Comparison of ENCODE assay signal across 2 cellular contexts in genomic region chr9:33081128-33081851, GRCh38.
TF ChIP-seq lines count a peak whose summit lies in the region.

No MANE protein-coding gene starts in this region.

TF ChIP-seq in HCT116, 20 proteins besides CTCF, POLR2A, EP300 and RAD21:
- TF ChIP-seq MAX (IDR thresholded peaks at IDR 0.05) (peak; percentile 39), EGR1 (IDR thresholded peaks at IDR 0.05; ENCODE audit: low read depth) (no peak), JUND (IDR thresholded peaks at IDR 0.05) (no peak), ATF3 (IDR thresholded peaks at IDR 0.05) (no peak), YY1 (IDR thresholded peaks at IDR 0.05; ENCODE audit: extremely low read depth, insufficient replicate concordance, low read depth, low read length) (peak; percentile 9), REST (IDR thresholded peaks at IDR 0.05; ENCODE audit: low read depth) (no peak), CBX3 (IDR thresholded peaks at IDR 0.05; ENCODE audit: low read depth) (peak; percentile 45; the same call in 1 of the 2 replicates), ZNF274 (IDR thresholded peaks at IDR 0.05; ENCODE audit: low read depth, low read length) (no peak)

TF ChIP-seq in GM12878, 131 proteins besides CTCF, POLR2A, EP300 and RAD21:
- peak; percentile 65; the same call in 1 of the 2 replicates for TF ChIP-seq SMARCA5 (IDR thresholded peaks at IDR 0.05)
- 0 out of 2 replicates have a peak, but pooled peaks have one; percentile 15 for TF ChIP-seq MXI1 (IDR thresholded peaks at IDR 0.05; ENCODE audit: low read depth, low read length)
- TF ChIP-seq, protein P1, sequence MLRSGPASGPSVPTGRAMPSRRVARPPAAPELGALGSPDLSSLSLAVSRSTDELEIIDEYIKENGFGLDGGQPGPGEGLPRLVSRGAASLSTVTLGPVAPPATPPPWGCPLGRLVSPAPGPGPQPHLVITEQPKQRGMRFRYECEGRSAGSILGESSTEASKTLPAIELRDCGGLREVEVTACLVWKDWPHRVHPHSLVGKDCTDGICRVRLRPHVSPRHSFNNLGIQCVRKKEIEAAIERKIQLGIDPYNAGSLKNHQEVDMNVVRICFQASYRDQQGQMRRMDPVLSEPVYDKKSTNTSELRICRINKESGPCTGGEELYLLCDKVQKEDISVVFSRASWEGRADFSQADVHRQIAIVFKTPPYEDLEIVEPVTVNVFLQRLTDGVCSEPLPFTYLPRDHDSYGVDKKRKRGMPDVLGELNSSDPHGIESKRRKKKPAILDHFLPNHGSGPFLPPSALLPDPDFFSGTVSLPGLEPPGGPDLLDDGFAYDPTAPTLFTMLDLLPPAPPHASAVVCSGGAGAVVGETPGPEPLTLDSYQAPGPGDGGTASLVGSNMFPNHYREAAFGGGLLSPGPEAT (IDR thresholded peaks at IDR 0.05; ENCODE audit: low read depth) = 0 out of 2 replicates have a peak, but pooled peaks have one; percentile 43
- TF ChIP-seq GATAD2B (conservative IDR thresholded peaks at IDR 0.05; ENCODE audit: low read depth) = 0 out of 2 replicates have a peak, but pooled peaks have one; percentile 34
- TF ChIP-seq ZSCAN29 (IDR thresholded peaks at IDR 0.05) = no peak
- no peak for TF ChIP-seq TCF3 (IDR thresholded peaks at IDR 0.05; ENCODE audit: borderline replicate concordance, insufficient read depth, low read depth, low read length)
- peak; percentile 56 for TF ChIP-seq NBN (IDR thresholded peaks at IDR 0.05)
- TF ChIP-seq TBL1XR1 (IDR thresholded peaks at IDR 0.05; ENCODE audit: low read depth, low read length) = 0 out of 2 replicates have a peak, but pooled peaks have one; percentile 26
- no peak for TF ChIP-seq ZNF592 (IDR thresholded peaks at IDR 0.05)
- peak; percentile 21; the same call in 1 of the 2 replicates for TF ChIP-seq ATF3 (IDR thresholded peaks at IDR 0.05; ENCODE audit: borderline replicate concordance, extremely low read depth, low read depth, low read length)
- no peak for TF ChIP-seq BMI1 (IDR thresholded peaks at IDR 0.05; ENCODE audit: borderline replicate concordance)
- TF ChIP-seq GABPA (IDR thresholded peaks at IDR 0.05; ENCODE audit: low read depth) = peak; percentile 43; the same call in 1 of the 2 replicates
- TF ChIP-seq TCF7 (IDR thresholded peaks at IDR 0.05; ENCODE audit: borderline replicate concordance) = no peak
- TF ChIP-seq PML (IDR thresholded peaks at IDR 0.05; ENCODE audit: low read length) = 0 out of 2 replicates have a peak, but pooled peaks have one; percentile 48
- 0 out of 2 replicates have a peak, but pooled peaks have one; percentile 61 for TF ChIP-seq STAT3 (IDR thresholded peaks at IDR 0.05; ENCODE audit: low read depth, low read length)
- no peak for TF ChIP-seq BACH1 (IDR thresholded peaks at IDR 0.05; ENCODE audit: borderline replicate concordance)
- peak; percentile 97 for TF ChIP-seq SMC3 (IDR thresholded peaks at IDR 0.05; ENCODE audit: borderline replicate concordance, low read length)
- TF ChIP-seq NFIC (IDR thresholded peaks at IDR 0.05; ENCODE audit: low read depth, low read length) = 0 out of 2 replicates have a peak, but pooled peaks have one; percentile 35
- peak; percentile 19; the same call in 1 of the 2 replicates for TF ChIP-seq ZNF207 (IDR thresholded peaks at IDR 0.05; ENCODE audit: borderline replicate concordance)
- peak; percentile 67 for TF ChIP-seq MEF2B (IDR thresholded peaks at IDR 0.05; ENCODE audit: partially characterized antibody, poor library complexity, severe bottlenecking)
- 0 out of 2 replicates have a peak, but pooled peaks have one; percentile 19 for TF ChIP-seq YY1 (IDR thresholded peaks at IDR 0.05; ENCODE audit: low read depth, low read length)
- TF ChIP-seq E4F1 (IDR thresholded peaks at IDR 0.05; ENCODE audit: borderline replicate concordance, partially characterized antibody) = no peak
- no peak for TF ChIP-seq ELK1 (IDR thresholded peaks at IDR 0.05; ENCODE audit: low read depth, low read length)
- TF ChIP-seq IKZF2 (IDR thresholded peaks at IDR 0.05) = peak in 1 of 2 experiments; percentile 58; a peak in 2 of 4 replicates
- TF ChIP-seq YBX1 (IDR thresholded peaks at IDR 0.05) = no peak
TF ChIP-seq in GM12878: peak in this region for 16.
